Comparison of ENCODE assay signal across 8 cellular contexts in the genomic region with DNA sequence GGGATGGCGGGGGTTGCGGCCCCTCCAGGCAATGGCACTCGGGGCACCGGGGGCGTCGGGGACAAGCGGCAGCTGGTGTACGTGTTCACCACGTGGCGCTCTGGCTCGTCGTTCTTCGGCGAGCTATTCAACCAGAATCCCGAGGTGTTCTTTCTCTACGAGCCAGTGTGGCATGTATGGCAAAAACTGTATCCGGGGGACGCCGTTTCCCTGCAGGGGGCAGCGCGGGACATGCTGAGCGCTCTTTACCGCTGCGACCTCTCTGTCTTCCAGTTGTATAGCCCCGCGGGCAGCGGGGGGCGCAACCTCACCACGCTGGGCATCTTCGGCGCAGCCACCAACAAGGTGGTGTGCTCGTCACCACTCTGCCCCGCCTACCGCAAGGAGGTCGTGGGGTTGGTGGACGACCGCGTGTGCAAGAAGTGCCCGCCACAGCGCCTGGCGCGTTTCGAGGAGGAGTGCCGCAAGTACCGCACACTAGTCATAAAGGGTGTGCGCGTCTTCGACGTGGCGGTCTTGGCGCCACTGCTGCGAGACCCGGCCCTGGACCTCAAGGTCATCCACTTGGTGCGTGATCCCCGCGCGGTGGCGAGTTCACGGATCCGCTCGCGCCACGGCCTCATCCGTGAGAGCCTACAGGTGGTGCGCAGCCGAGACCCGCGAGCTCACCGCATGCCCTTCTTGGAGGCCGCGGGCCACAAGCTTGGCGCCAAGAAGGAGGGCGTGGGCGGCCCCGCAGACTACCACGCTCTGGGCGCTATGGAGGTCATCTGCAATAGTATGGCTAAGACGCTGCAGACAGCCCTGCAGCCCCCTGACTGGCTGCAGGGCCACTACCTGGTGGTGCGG. TPM values are rescaled to one million over a fixed set of nuclear protein-coding genes. Genes with fewer than 3 reads are reported as not detected.
DNase-seq lines count a peak whose midpoint lies in the region; ATAC-seq and TF ChIP-seq lines count a peak whose summit lies in the region.

No MANE protein-coding gene starts in this region.

- TF ChIP-seq CTCF in epithelial cell of proximal tubule (conservative IDR thresholded peaks at IDR 0.05; ENCODE audit: low read depth, low read length): peak; percentile 52

- H3K27ac Mint-ChIP-seq in naive thymus-derived CD4-positive, alpha-beta T cell: peak overlapping the region in 8 of 9 donors; percentile 47 to 96 (median 65)

- peak; percentile 62 for ATAC-seq in naive thymus-derived CD4-positive, alpha-beta T cell

- H3K9ac ChIP-seq in HUES48 (ENCODE audit: low read depth, low read length): no peak overlapping the region

- H3K36me3 ChIP-seq in HUES48 (ENCODE audit: control insufficient read depth, insufficient read depth, low read length): peaks cover 4% of the 10 kb centered on the region; the same call in 1 of the 2 replicates
- peaks cover 0 to 10% (median 0%) of the 10 kb centered on the region in 3 experiments for H3K36me3 ChIP-seq in naive thymus-derived CD4-positive, alpha-beta T cell (ENCODE audit: control insufficient read depth in 2 of 3, insufficient read depth in 3 of 3, low read length in 3 of 3)

- no peaks in the 10 kb centered on the region for H3K9me3 Mint-ChIP-seq in naive thymus-derived CD4-positive, alpha-beta T cell

- peaks cover 36 to 72% (median 64%) of the 10 kb centered on the region in 7 donors for H3K4me1 Mint-ChIP-seq in naive thymus-derived CD4-positive, alpha-beta T cell

- POLR2A ChIA-PET in naive thymus-derived CD4-positive, alpha-beta T cell (lab: Charles Lee): interaction anchor here (0.8 to 2.1 kb wide), 4 partner anchors 13 to 850 kb away, joined by 3 to 12 read pairs (median 5); a partner anchor contains a TSS

- DNase-seq in NCI-H2227 (lab: John Stamatoyannopoulos, UW; ENCODE audit: unreplicated experiment) (peak; percentile 25), NCI-H2227 treated with DMSO at 0.1 percent for 48 hours (lab: John Stamatoyannopoulos, UW) (no peak), epithelial cell of proximal tubule (ENCODE audit: low read depth) (no peak), NCI-H187 (lab: John Stamatoyannopoulos, UW) (no peak)
- DNase-seq in activated CD8-positive, alpha-beta memory T cell treated with anti-CD3 and anti-CD28 coated beads for 4 hours (ENCODE audit: low read depth in 2 of 2): peak; percentile 46 to 61
- peak; percentile 52 to 79 (median 67) for DNase-seq in naive thymus-derived CD4-positive, alpha-beta T cell
- DNase-seq in stimulated activated naive CD4-positive, alpha-beta T cell (lab: John Stamatoyannopoulos, UW): peak; percentile 41 to 81 (median 67)

- no peaks in the 10 kb centered on the region for H3K9me3 ChIP-seq in HUES48 (ENCODE audit: control insufficient read depth, insufficient read depth, low read length)
- H3K9me3 ChIP-seq in naive thymus-derived CD4-positive, alpha-beta T cell (ENCODE audit: control insufficient read depth in 2 of 3, low read length in 3 of 3): no peaks in the 10 kb centered on the region

- H3K27me3 ChIP-seq in HUES48 (ENCODE audit: control insufficient read depth, insufficient read depth, low read length): peaks cover 30% of the 10 kb centered on the region
- no peaks in the 10 kb centered on the region for H3K27me3 ChIP-seq in naive thymus-derived CD4-positive, alpha-beta T cell (ENCODE audit: control insufficient read depth in 2 of 2, insufficient read depth in 2 of 2, low read length in 2 of 2)

- CTCF ChIA-PET in naive thymus-derived CD4-positive, alpha-beta T cell (lab: Charles Lee): interaction anchor here (0.6 to 1.4 kb wide), 7 partner anchors 45 to 630 kb away, joined by 3 to 5 read pairs (median 4); no protein-coding TSS in a partner anchor

- H3K4me3 ChIP-seq in HUES48 (ENCODE audit: low read depth, low read length) (peak overlapping the region; percentile 74), epithelial cell of proximal tubule (ENCODE audit: low read depth, low read length) (peak overlapping the region; percentile 90)
- H3K4me3 ChIP-seq in naive thymus-derived CD4-positive, alpha-beta T cell (ENCODE audit: low read length): peak overlapping the region; percentile 95

- H3K4me3 Mint-ChIP-seq in naive thymus-derived CD4-positive, alpha-beta T cell: peak overlapping the region; percentile 69 to 95 (median 80)

- H3K4me1 ChIP-seq in HUES48 (ENCODE audit: control insufficient read depth, insufficient read depth, low read length): peaks cover 14% of the 10 kb centered on the region
- H3K4me1 ChIP-seq in naive thymus-derived CD4-positive, alpha-beta T cell (ENCODE audit: control insufficient read depth in 2 of 2, insufficient read depth in 2 of 2, low read length in 2 of 2): peaks cover 0 to 29% of the 10 kb centered on the region in 2 donors

- peaks cover 0 to 17% (median 0%) of the 10 kb centered on the region in 5 donors for H3K27me3 Mint-ChIP-seq in naive thymus-derived CD4-positive, alpha-beta T cell

- peaks cover 0 to 6% (median 0%) of the 10 kb centered on the region in 5 donors for H3K36me3 Mint-ChIP-seq in naive thymus-derived CD4-positive, alpha-beta T cell

- intact Hi-C loops in naive thymus-derived CD4-positive, alpha-beta T cell (cut with micrococcal nuclease): loop anchor here (1.0 to 10.0 kb wide), 17 partner anchors 50 to 897 kb away; a partner anchor contains a TSS

- no peak overlapping the region for H3K27ac ChIP-seq in HUES48 (ENCODE audit: low read depth, low read length)
- H3K27ac ChIP-seq in naive thymus-derived CD4-positive, alpha-beta T cell (ENCODE audit: low read depth, low read length): peak overlapping the region; percentile 67

RNA-seq across cellular contexts. Expression of a gene that starts 1.9 kb away (rescaled TPM):
- 1.4 and 2.2 TPM in 2 replicates for total RNA-seq in epithelial cell of proximal tubule
- total RNA-seq in naive thymus-derived CD4-positive, alpha-beta T cell: 10 to 100 TPM in 1 of 5 experiments, 1 to 10 TPM in 4; 3.4 to 12.3 (median 4.5) TPM
- 10 to 100 TPM in 1 of 2 donors, 1 to 10 TPM in 1; 6.6 to 11.5 TPM for polyA plus RNA-seq in naive thymus-derived CD4-positive, alpha-beta T cell

Comparison
In these comparisons a context has a peak if more than half of its experiments do, and no peak if none do; other contexts are left out.
1. DNase-seq: peak in NCI-H2227 (single experiment), activated CD8-positive, alpha-beta memory T cell treated with anti-CD3 and anti-CD28 coated beads for 4 hours (2 of 2), naive thymus-derived CD4-positive, alpha-beta T cell (9 of 9) and stimulated activated naive CD4-positive, alpha-beta T cell (6 of 6); none in NCI-H2227 treated with DMSO at 0.1 percent for 48 hours (single experiment), epithelial cell of proximal tubule (single experiment) and NCI-H187 (0 of 2).
2. Peak in every context shown above with its lines, with median percentiles within 50 percentile points of each other: H3K4me3 ChIP-seq.